ENCODE assay signal across 1 cellular context in genomic region chr6:47302043-47302442, GRCh38.
TF ChIP-seq lines count a peak whose summit lies in the region.

No MANE protein-coding gene starts in this region.

TF ChIP-seq in GM12878, 131 proteins besides CTCF, POLR2A, EP300 and RAD21 (continued from another document):
- TF ChIP-seq ZBTB40 (IDR thresholded peaks at IDR 0.05; ENCODE audit: borderline replicate concordance): no peak
- TF ChIP-seq NR2F1 (conservative IDR thresholded peaks at IDR 0.05): peak; percentile 69
